Comparison of ENCODE assay signal across 8 cellular contexts in genomic region chr3:48847586-48848423, GRCh38. TPM values are rescaled to one million over a fixed set of nuclear protein-coding genes. Genes with fewer than 3 reads are reported as not detected.
DNase-seq lines count a peak whose midpoint lies in the region; TF ChIP-seq lines count a peak whose summit lies in the region.

TSS of gene PRKAR2A (minus strand) at chr3:48847874. CDS start at chr3:48847596, 278 bp downstream.

- peak within 1 kb of the TSS; percentile 88 for H3K4me3 Mint-ChIP-seq in neural progenitor cell

- TF ChIP-seq POLR2A in stomach (IDR thresholded peaks at IDR 0.05) = no peak

- intact Hi-C loops in stomach (cut with DNase I; ENCODE audit: low total_unique reads) = no loop called here

- peaks cover 28% of the 10 kb centered on the region for H3K4me1 Mint-ChIP-seq in neural progenitor cell

- H3K9me3 Mint-ChIP-seq in neural progenitor cell = peaks cover 4% of the 10 kb centered on the region

- H3K9ac ChIP-seq in neural progenitor cell = peak within 1 kb of the TSS; percentile 2

- H3K4me1 ChIP-seq in neural progenitor cell (peaks cover 16% of the 10 kb centered on the region), stomach (peaks cover 19 to 30% (median 27%) of the 10 kb centered on the region in 4 donors)

- H3K27me3 ChIP-seq in neural progenitor cell = peaks cover 13% of the 10 kb centered on the region
- no peaks in the 10 kb centered on the region for H3K27me3 ChIP-seq in stomach

- no peak for TF ChIP-seq EP300 in stomach (IDR thresholded peaks at IDR 0.05)

- H3K36me3 Mint-ChIP-seq in neural progenitor cell = peaks cover 5% of the 10 kb centered on the region

- H3K36me3 ChIP-seq in neural progenitor cell (no peaks in the 10 kb centered on the region), stomach (no peaks in the 10 kb centered on the region)

- no peak for TF ChIP-seq CTCF in neural progenitor cell (IDR thresholded peaks at IDR 0.05)
- no peak for TF ChIP-seq CTCF in stomach (IDR thresholded peaks at IDR 0.05)

- in situ Hi-C loops in SK-MEL-5 (cut with HindIII; ENCODE audit: low pct_unique_long_range_greater_than_20kb, low sequenced_read_pairs) = no loop called here

- peak within 1 kb of the TSS; percentile 94 for H3K27ac Mint-ChIP-seq in neural progenitor cell

- H3K4me2 ChIP-seq in neural progenitor cell = peak within 1 kb of the TSS; percentile 90

- DNase-seq in ELR (ENCODE audit: low read depth) (peak; percentile 88), H4 (ENCODE audit: low spot score) (peak; percentile 66), LoVo (ENCODE audit: low spot score) (peak; percentile 86), SK-MEL-5 (ENCODE audit: low read depth, low spot score) (peak; percentile 87), foreskin melanocyte (peak; percentile 78), neural progenitor cell (ENCODE audit: low spot score) (peak; percentile 96), stomach (peak; percentile 92)
- DNase-seq in activated naive CD4-positive, alpha-beta T cell (lab: John Stamatoyannopoulos, UW) = peak; percentile 46 to 71 (median 58)

- WGBS in stomach, 5 donors = 2 to 3% (median 2%) methylated on average over 18 to 73 of the region's 73 CpGs

- H3K4me3 ChIP-seq in neural progenitor cell = peak within 1 kb of the TSS; percentile 71
- peak within 1 kb of the TSS; percentile 79 to 95 (median 86) for H3K4me3 ChIP-seq in stomach

- H3K27ac ChIP-seq in neural progenitor cell = no peak within 1 kb of the TSS
- H3K27ac ChIP-seq in stomach = peak within 1 kb of the TSS; percentile 94 to 99 (median 97)

- H2AFZ ChIP-seq in neural progenitor cell (replicated peaks) = peak within 1 kb of the TSS; percentile 90

- peaks cover 7% of the 10 kb centered on the region for H4K20me1 ChIP-seq in neural progenitor cell (ENCODE audit: low read depth)

- no peaks in the 10 kb centered on the region for H3K79me2 ChIP-seq in neural progenitor cell (ENCODE audit: low read depth)

- no peaks in the 10 kb centered on the region for H3K9me3 ChIP-seq in neural progenitor cell (ENCODE audit: low read depth)
- no peaks in the 10 kb centered on the region for H3K9me3 ChIP-seq in stomach

- peaks cover 4% of the 10 kb centered on the region for H3K27me3 Mint-ChIP-seq in neural progenitor cell (ENCODE audit: insufficient read depth, low read depth)

- peaks cover 21% of the 10 kb centered on the region for H3F3A ChIP-seq in neural progenitor cell (ENCODE audit: low read depth)

RNA-seq across cellular contexts. Expression of gene PRKAR2A, which starts in this region (rescaled TPM):
- 10.0 and 10.2 TPM in 2 replicates for total RNA-seq in H4 (2014; rRNA removed; shearing (Covaris generic))
- total RNA-seq in SK-MEL-5 (2014; rRNA removed; shearing (Covaris generic)) = 34.9 and 35.1 TPM in 2 replicates
- polyA plus RNA-seq in SK-MEL-5 (2015; cell fraction: cytosol; rRNA removed) = 38.9 and 43.5 TPM in 2 replicates
- 8.4 and 13.7 TPM in 2 replicates for polyA plus RNA-seq in SK-MEL-5 (2015; cell fraction: nucleus; rRNA removed)
- total RNA-seq in neural progenitor cell (ENCODE audit: low replicate concordance) (21.6 and 25.0 TPM in 2 replicates), stomach (10 to 100 TPM; 12.1 to 65.9 (median 47.3) TPM)
- 10 to 100 TPM in 1 of 3 donors, 1 to 10 TPM in 2; 6.9 to 11.0 (median 9.2) TPM for polyA plus RNA-seq in stomach
